Comparison of ENCODE assay signal across 8 cellular contexts in genomic region chr16:88782454-88783390, GRCh38. TPM values are rescaled to one million over a fixed set of nuclear protein-coding genes. Genes with fewer than 3 reads are reported as not detected.
DNase-seq lines count a peak whose midpoint lies in the region; ATAC-seq and TF ChIP-seq lines count a peak whose summit lies in the region.

No MANE protein-coding gene starts in this region.

- ATAC-seq in activated T-cell treated with anti-CD3 and anti-CD28 coated beads, Interleukin-2, amount 50 U/mL, for 72 hours (replicated peaks in 1 of 2), result peak; percentile 76 to 80
- ATAC-seq in GM21528 (IDR thresholded peaks at IDR 0.05; ENCODE audit: low FRiP score, unreplicated experiment) (no peak), GM18867 (IDR thresholded peaks at IDR 0.05; ENCODE audit: unreplicated experiment) (no peak)

- H3K4me2 ChIP-seq in Loucy (ENCODE audit: low read depth, low read length, poor library complexity, severe bottlenecking), result peak overlapping the region; percentile 79

- H3K27ac Mint-ChIP-seq in activated T-cell treated with anti-CD3 and anti-CD28 coated beads, Interleukin-2, amount 50 U/mL, for 72 hours, result peak overlapping the region; percentile 76

- H3K9me2 ChIP-seq in Loucy (replicated peaks; ENCODE audit: low read depth, low read length), result no peaks in the 10 kb centered on the region

- peak overlapping the region; percentile 82 for H3K27ac ChIP-seq in ACC112 (ENCODE audit: low read depth, low read length)

- H3K36me3 ChIP-seq in ACC112 (ENCODE audit: insufficient read depth, low read length), result no peaks in the 10 kb centered on the region
- no peaks in the 10 kb centered on the region for H3K36me3 ChIP-seq in Loucy (ENCODE audit: insufficient read depth, low read length)

- H3K9ac ChIP-seq in Loucy (ENCODE audit: low read depth, low read length, poor library complexity, severe bottlenecking), result peak overlapping the region; percentile 91

- peak; percentile 85 to 89 for DNase-seq in activated T-cell treated with anti-CD3 and anti-CD28 coated beads, Interleukin-2, amount 50 U/mL, for 72 hours
- DNase-seq in foreskin fibroblast, result peak; percentile 86 to 94
- DNase-seq in stimulated activated CD4-positive, alpha-beta T cell treated with anti-CD3 and anti-CD28 coated beads, Interleukin-12 subunit alpha, Interleukin-12 subunit beta, amount 100 ng/mL, for 24 hours (ENCODE audit: low read depth in 2 of 2), result peak; percentile 74 to 78
- no peak for DNase-seq in inferior parietal cortex (ENCODE audit: extremely low spot score)

- H3F3A ChIP-seq in Loucy (ENCODE audit: low read depth), result no peaks in the 10 kb centered on the region

- no peaks in the 10 kb centered on the region for H3K27me3 ChIP-seq in ACC112 (ENCODE audit: insufficient read depth, low read length)
- no peaks in the 10 kb centered on the region for H3K27me3 ChIP-seq in Loucy (ENCODE audit: insufficient read depth, low read length, poor library complexity, severe bottlenecking)

- H3K4me1 ChIP-seq in ACC112 (ENCODE audit: control insufficient read depth, insufficient read depth, low read length, unreplicated experiment) (peaks cover 41% of the 10 kb centered on the region), Loucy (ENCODE audit: insufficient read depth, low read length, poor library complexity, severe bottlenecking) (peaks cover 27% of the 10 kb centered on the region)

- TF ChIP-seq CTCF in Loucy (conservative IDR thresholded peaks at IDR 0.05; ENCODE audit: low read length), result no peak
- TF ChIP-seq CTCF in foreskin fibroblast (IDR thresholded peaks at IDR 0.05; ENCODE audit: low read depth, low read length), result no peak

- H3K9me3 ChIP-seq in Loucy (ENCODE audit: insufficient read depth, low read depth, low read length), result no peaks in the 10 kb centered on the region

- H3K4me3 Mint-ChIP-seq in activated T-cell treated with anti-CD3 and anti-CD28 coated beads, Interleukin-2, amount 50 U/mL, for 72 hours, result peak overlapping the region; percentile 77 to 80

- H3K4me3 ChIP-seq in ACC112 (ENCODE audit: low read depth, low read length) (peak overlapping the region; percentile 93), Loucy (ENCODE audit: low read length, poor library complexity, severe bottlenecking) (peak overlapping the region; percentile 79), foreskin fibroblast (ENCODE audit: low read depth in 1 of 2, low read length in 2 of 2) (peak overlapping the region; percentile 66 to 71)

- H4K20me1 ChIP-seq in Loucy (ENCODE audit: insufficient read depth, low read length, poor library complexity, severe bottlenecking), result peaks cover 31% of the 10 kb centered on the region

- H3K36me3 Mint-ChIP-seq in activated T-cell treated with anti-CD3 and anti-CD28 coated beads, Interleukin-2, amount 50 U/mL, for 72 hours (ENCODE audit: insufficient read depth in 2 of 2), result no peaks in the 10 kb centered on the region

- H3K79me2 ChIP-seq in ACC112 (ENCODE audit: control insufficient read depth, insufficient read depth, low read length, unreplicated experiment) (peaks cover 72% of the 10 kb centered on the region), Loucy (ENCODE audit: insufficient read depth, low read length) (peaks cover 80% of the 10 kb centered on the region)

- no peaks in the 10 kb centered on the region for H3K9me3 Mint-ChIP-seq in activated T-cell treated with anti-CD3 and anti-CD28 coated beads, Interleukin-2, amount 50 U/mL, for 72 hours

- H3K27me3 Mint-ChIP-seq in activated T-cell treated with anti-CD3 and anti-CD28 coated beads, Interleukin-2, amount 50 U/mL, for 72 hours (ENCODE audit: low read depth), result no peaks in the 10 kb centered on the region

- H3K4me1 Mint-ChIP-seq in activated T-cell treated with anti-CD3 and anti-CD28 coated beads, Interleukin-2, amount 50 U/mL, for 72 hours (ENCODE audit: low read depth), result peaks cover 50% of the 10 kb centered on the region

- H2AFZ ChIP-seq in ACC112 (ENCODE audit: low read length, unreplicated experiment) (no peak overlapping the region), Loucy (ENCODE audit: low read length) (no peak overlapping the region)

RNA-seq across cellular contexts. Expression of gene PIEZO1, which starts 2.3 kb away (rescaled TPM):
- 100 to 1,000 TPM in 1 of 2 donors, 10 to 100 TPM in 1; 94.1 to 141 TPM for total RNA-seq in activated T-cell treated with anti-CD3 and anti-CD28 coated beads, Interleukin-2, amount 50 U/mL, for 72 hours

RNA-seq across cellular contexts. Expression of gene CDT1, which starts 20.9 kb away (rescaled TPM):
- 100 to 1,000 TPM; 167 to 172 TPM for total RNA-seq in activated T-cell treated with anti-CD3 and anti-CD28 coated beads, Interleukin-2, amount 50 U/mL, for 72 hours

RNA-seq across cellular contexts. Expression of gene APRT, which starts 29.0 kb away (rescaled TPM):
- total RNA-seq in activated T-cell treated with anti-CD3 and anti-CD28 coated beads, Interleukin-2, amount 50 U/mL, for 72 hours, result 100 to 1,000 TPM; 116 to 139 TPM

Comparison
In these comparisons a context has a peak if more than half of its experiments do, and no peak if none do; other contexts are left out.
1. ATAC-seq: peak in activated T-cell treated with anti-CD3 and anti-CD28 coated beads, Interleukin-2, amount 50 U/mL, for 72 hours (2 of 2); none in GM21528 (single experiment) and GM18867 (single experiment).
2. Peak in every context shown above with its lines, with median percentiles within 50 percentile points of each other: H3K4me3 ChIP-seq.